14 cellular contexts compared by ENCODE assay signal in the genomic region with DNA sequence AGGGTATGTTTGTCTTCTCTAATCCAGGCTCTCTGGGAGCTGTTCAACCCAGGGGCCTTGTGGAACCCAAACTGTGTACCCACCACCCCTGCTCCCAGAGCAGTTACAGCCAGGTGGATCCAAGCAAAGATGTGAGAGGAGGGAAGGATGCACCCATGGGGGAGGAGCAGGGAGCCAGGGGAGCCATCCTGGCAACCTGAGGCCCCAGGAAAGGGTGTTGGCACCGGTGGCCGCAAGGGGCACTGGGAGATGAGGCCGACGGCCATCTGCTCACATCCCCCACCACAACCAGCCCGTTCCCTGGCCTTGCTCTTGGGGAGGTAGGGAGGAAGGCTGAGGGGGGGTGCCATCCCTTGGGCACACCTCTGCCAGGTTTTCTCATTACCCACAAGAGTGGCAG. TPM values are rescaled to one million over a fixed set of nuclear protein-coding genes. Genes with fewer than 3 reads are reported as not detected.
DNase-seq lines count a peak whose midpoint lies in the region; ATAC-seq and TF ChIP-seq lines count a peak whose summit lies in the region.
"Had no signal": no experiment of that assay in that cellular context is flagged by ENCODE, and none has a peak within 500 bp of the region (broad histone marks: within the 10 kb centered on the region; RNA-seq: fewer than 3 reads in every experiment).

No MANE protein-coding gene starts in this region.

- H3K9me3 ChIP-seq in BLaER1 treated with 17β-estradiol and CSF1 and Interleukin-3, amounts not matched to agents 10 nM and 100 nM (replicated peaks in 1 of 11) = no peaks in the 10 kb centered on the region
- H3K9me3 ChIP-seq in DOHH2 (ENCODE audit: control insufficient read depth, insufficient read depth, low read length) = no peaks in the 10 kb centered on the region

- peaks cover 55 to 78% (median 74%) of the 10 kb centered on the region in 10 experiments for H3K4me1 ChIP-seq in BLaER1 treated with 17β-estradiol and CSF1 and Interleukin-3, amounts not matched to agents 10 nM and 100 nM
- H3K4me1 ChIP-seq in DOHH2 (ENCODE audit: control insufficient read depth, low read length) = peaks cover 54% of the 10 kb centered on the region

- H3K27me3 Mint-ChIP-seq in activated T-helper 2 cell treated with anti-CD3 and anti-CD28 coated beads, Interferon-gamma antibody, Interleukin-2, Interleukin-4, amounts not matched to agents 10 μg/mL and 5 μg/mL and 100 μg/mL, durations not matched to agents 14 hours and 24 hours and 36 hours (ENCODE audit: low read depth) = no peaks in the 10 kb centered on the region
- no peaks in the 10 kb centered on the region for H3K27me3 Mint-ChIP-seq in naive thymus-derived CD8-positive, alpha-beta T cell
- H3K27me3 Mint-ChIP-seq: activated T-cell treated with anti-CD3 and anti-CD28 coated beads, Interleukin-2, amount 50 U/mL, for 24 hours; stimulated activated memory B cell treated with anti-CD40 and anti-IgM and Interleukin-4, amounts not matched to agents 10 μg/mL and 1 μg/mL and 100 μg/mL, for 72 hours had no signal

- H3K27ac ChIP-seq in BLaER1 treated with 17β-estradiol and CSF1 and Interleukin-3, amounts not matched to agents 10 nM and 100 nM = peak overlapping the region in 9 of 11 experiments; percentile 39 to 78 (median 54); a peak in 15 of 22 replicates
- H3K27ac ChIP-seq in DOHH2 (ENCODE audit: low read depth, low read length) = 0 out of 2 replicates have a peak overlapping the region, but pooled peaks have one; percentile 70
- H3K27ac ChIP-seq: C4-2B had no signal

- H3K36me3 Mint-ChIP-seq in activated T-helper 2 cell treated with anti-CD3 and anti-CD28 coated beads, Interferon-gamma antibody, Interleukin-2, Interleukin-4, amounts not matched to agents 10 μg/mL and 5 μg/mL and 100 μg/mL, durations not matched to agents 14 hours and 24 hours and 36 hours (ENCODE audit: low read depth) = peaks cover 25% of the 10 kb centered on the region
- H3K36me3 Mint-ChIP-seq in naive thymus-derived CD8-positive, alpha-beta T cell = peaks cover 4 to 9% (median 7%) of the 10 kb centered on the region in 3 donors

- peaks cover under 1 to 27% (median 16%) of the 10 kb centered on the region in 11 experiments; a peak in 19 of 22 replicates for H3K36me3 ChIP-seq in BLaER1 treated with 17β-estradiol and CSF1 and Interleukin-3, amounts not matched to agents 10 nM and 100 nM
- no peaks in the 10 kb centered on the region for H3K36me3 ChIP-seq in DOHH2 (ENCODE audit: control insufficient read depth, low read length)

- TF ChIP-seq CTCF in DOHH2 (IDR thresholded peaks at IDR 0.05; ENCODE audit: low read depth, low read length, poor library complexity, severe bottlenecking) = no peak
- no peak for TF ChIP-seq CTCF in GM10266 (IDR thresholded peaks at IDR 0.05; ENCODE audit: control insufficient read depth, insufficient read depth, low read depth, missing control alignments)

- H3K4me3 ChIP-seq in BLaER1 treated with 17β-estradiol and CSF1 and Interleukin-3, amounts not matched to agents 10 nM and 100 nM = no peak overlapping the region; a peak in 1 of 20 replicates
- H3K4me3 ChIP-seq in DOHH2 (ENCODE audit: low read length) = peak overlapping the region; percentile 72

- H3K4me1 Mint-ChIP-seq in activated T-helper 2 cell treated with anti-CD3 and anti-CD28 coated beads, Interferon-gamma antibody, Interleukin-2, Interleukin-4, amounts not matched to agents 10 μg/mL and 5 μg/mL and 100 μg/mL, durations not matched to agents 14 hours and 24 hours and 36 hours (ENCODE audit: low read depth) = peaks cover 46% of the 10 kb centered on the region
- peaks cover 33 to 45% (median 39%) of the 10 kb centered on the region in 4 donors for H3K4me1 Mint-ChIP-seq in naive thymus-derived CD8-positive, alpha-beta T cell

- DNase-seq in activated T-helper 2 cell treated with anti-CD3 and anti-CD28 coated beads, Interferon-gamma antibody, Interleukin-2, Interleukin-4, amounts not matched to agents 10 μg/mL and 5 μg/mL and 100 μg/mL, durations not matched to agents 14 hours and 24 hours and 36 hours (ENCODE audit: low spot score) = no peak
- no peak for DNase-seq in naive thymus-derived CD8-positive, alpha-beta T cell
- DNase-seq in GM10266 (ENCODE audit: extremely low spot score) (no peak), NCI-H1694 (lab: John Stamatoyannopoulos, UW) (no peak)
- no peak for DNase-seq in activated effector memory CD4-positive, alpha-beta T cell treated with anti-CD3 and anti-CD28 coated beads, Interleukin-2, amount 50 U/mL, for 16 hours
- DNase-seq: foreskin fibroblast, GOT3, SIG-M5 had no signal

- H3K9me2 ChIP-seq in DOHH2 (replicated peaks; ENCODE audit: control insufficient read depth, low read length) = no peaks in the 10 kb centered on the region

- no peak overlapping the region for H3K4me3 Mint-ChIP-seq in activated T-helper 2 cell treated with anti-CD3 and anti-CD28 coated beads, Interferon-gamma antibody, Interleukin-2, Interleukin-4, amounts not matched to agents 10 μg/mL and 5 μg/mL and 100 μg/mL, durations not matched to agents 14 hours and 24 hours and 36 hours (ENCODE audit: low read depth)
- H3K4me3 Mint-ChIP-seq in naive thymus-derived CD8-positive, alpha-beta T cell = peak overlapping the region in 6 of 10 donors; percentile 15 to 87 (median 66)
- H3K4me3 Mint-ChIP-seq: stimulated activated memory B cell treated with anti-CD40 and anti-IgM and Interleukin-4, amounts not matched to agents 10 μg/mL and 1 μg/mL and 100 μg/mL, for 72 hours had no signal

- H3K27me3 ChIP-seq in BLaER1 treated with 17β-estradiol and CSF1 and Interleukin-3, amounts not matched to agents 10 nM and 100 nM = no peaks in the 10 kb centered on the region
- H3K27me3 ChIP-seq in DOHH2 (ENCODE audit: control insufficient read depth, low read length) = no peaks in the 10 kb centered on the region

- H3F3A ChIP-seq in DOHH2 (ENCODE audit: control insufficient read depth, insufficient read depth) = peaks cover 6% of the 10 kb centered on the region

- POLR2A ChIA-PET in naive thymus-derived CD8-positive, alpha-beta T cell (lab: Charles Lee) = interaction anchor here (0.6 to 16.1 kb wide), 11 partner anchors 8 to 88 kb away, joined by 3 to 353 read pairs (median 19); partner anchors contain the start of genes CMTM6 and CMTM7

- peak overlapping the region in 5 of 11 experiments; percentile 24 to 65 (median 32); a peak in 7 of 22 replicates for H3K9ac ChIP-seq in BLaER1 treated with 17β-estradiol and CSF1 and Interleukin-3, amounts not matched to agents 10 nM and 100 nM

- ATAC-seq in naive thymus-derived CD8-positive, alpha-beta T cell = no peak
- no peak for ATAC-seq in HG02623 (IDR thresholded peaks at IDR 0.05; ENCODE audit: unreplicated experiment)

- peak overlapping the region; percentile 89 for H3K27ac Mint-ChIP-seq in activated T-helper 2 cell treated with anti-CD3 and anti-CD28 coated beads, Interferon-gamma antibody, Interleukin-2, Interleukin-4, amounts not matched to agents 10 μg/mL and 5 μg/mL and 100 μg/mL, durations not matched to agents 14 hours and 24 hours and 36 hours
- no peak overlapping the region for H3K27ac Mint-ChIP-seq in naive thymus-derived CD8-positive, alpha-beta T cell
- H3K27ac Mint-ChIP-seq: activated T-cell treated with anti-CD3 and anti-CD28 coated beads, Interleukin-2, amount 50 U/mL, for 24 hours; stimulated activated memory B cell treated with anti-CD40 and anti-IgM and Interleukin-4, amounts not matched to agents 10 μg/mL and 1 μg/mL and 100 μg/mL, for 72 hours had no signal

- H3K9me3 Mint-ChIP-seq in activated T-helper 2 cell treated with anti-CD3 and anti-CD28 coated beads, Interferon-gamma antibody, Interleukin-2, Interleukin-4, amounts not matched to agents 10 μg/mL and 5 μg/mL and 100 μg/mL, durations not matched to agents 14 hours and 24 hours and 36 hours = no peaks in the 10 kb centered on the region
- peaks cover 0 to 3% (median 0%) of the 10 kb centered on the region in 9 donors for H3K9me3 Mint-ChIP-seq in naive thymus-derived CD8-positive, alpha-beta T cell
- H3K9me3 Mint-ChIP-seq: stimulated activated memory B cell treated with anti-CD40 and anti-IgM and Interleukin-4, amounts not matched to agents 10 μg/mL and 1 μg/mL and 100 μg/mL, for 72 hours had no signal

- H3K4me2 ChIP-seq in BLaER1 treated with 17β-estradiol and CSF1 and Interleukin-3, amounts not matched to agents 10 nM and 100 nM = peak overlapping the region; percentile 49 to 93 (median 84)
- H3K4me2 ChIP-seq in DOHH2 (ENCODE audit: low read length) = peak overlapping the region; percentile 99

- H3K79me2 ChIP-seq in DOHH2 (ENCODE audit: control insufficient read depth, low read length) = no peaks in the 10 kb centered on the region

- intact Hi-C loops in activated T-helper 2 cell treated with anti-CD3 and anti-CD28 coated beads, Interferon-gamma antibody, Interleukin-2, Interleukin-4, amounts not matched to agents 10 μg/mL and 5 μg/mL and 100 μg/mL, durations not matched to agents 14 hours and 24 hours and 36 hours (cut with micrococcal nuclease) = loop anchor here (2.0 kb wide), 2 partner anchors 27 to 59 kb away; no protein-coding TSS in a partner anchor

- peaks cover 0 to 37% (median 21%) of the 10 kb centered on the region in 11 experiments; a peak in 11 of 22 replicates for H4K20me1 ChIP-seq in BLaER1 treated with 17β-estradiol and CSF1 and Interleukin-3, amounts not matched to agents 10 nM and 100 nM
- H4K20me1 ChIP-seq in DOHH2 (ENCODE audit: control insufficient read depth, insufficient read depth, low read depth, low read length) = no peaks in the 10 kb centered on the region

RNA-seq across cellular contexts. Expression of gene CMTM6, which starts 43.2 kb away (rescaled TPM):
- 107 and 108 TPM in 2 replicates for total RNA-seq in activated T-helper 2 cell treated with anti-CD3 and anti-CD28 coated beads, Interferon-gamma antibody, Interleukin-2, Interleukin-4, amounts not matched to agents 10 μg/mL and 5 μg/mL and 100 μg/mL, durations not matched to agents 14 hours and 24 hours and 36 hours
- total RNA-seq in naive thymus-derived CD8-positive, alpha-beta T cell = 10 to 100 TPM; 26.2 to 29.7 TPM
- 10 to 100 TPM; 36.2 to 61.4 (median 40.0) TPM for polyA plus RNA-seq in naive thymus-derived CD8-positive, alpha-beta T cell
